8 cellular contexts compared by ENCODE assay signal in the genomic region with DNA sequence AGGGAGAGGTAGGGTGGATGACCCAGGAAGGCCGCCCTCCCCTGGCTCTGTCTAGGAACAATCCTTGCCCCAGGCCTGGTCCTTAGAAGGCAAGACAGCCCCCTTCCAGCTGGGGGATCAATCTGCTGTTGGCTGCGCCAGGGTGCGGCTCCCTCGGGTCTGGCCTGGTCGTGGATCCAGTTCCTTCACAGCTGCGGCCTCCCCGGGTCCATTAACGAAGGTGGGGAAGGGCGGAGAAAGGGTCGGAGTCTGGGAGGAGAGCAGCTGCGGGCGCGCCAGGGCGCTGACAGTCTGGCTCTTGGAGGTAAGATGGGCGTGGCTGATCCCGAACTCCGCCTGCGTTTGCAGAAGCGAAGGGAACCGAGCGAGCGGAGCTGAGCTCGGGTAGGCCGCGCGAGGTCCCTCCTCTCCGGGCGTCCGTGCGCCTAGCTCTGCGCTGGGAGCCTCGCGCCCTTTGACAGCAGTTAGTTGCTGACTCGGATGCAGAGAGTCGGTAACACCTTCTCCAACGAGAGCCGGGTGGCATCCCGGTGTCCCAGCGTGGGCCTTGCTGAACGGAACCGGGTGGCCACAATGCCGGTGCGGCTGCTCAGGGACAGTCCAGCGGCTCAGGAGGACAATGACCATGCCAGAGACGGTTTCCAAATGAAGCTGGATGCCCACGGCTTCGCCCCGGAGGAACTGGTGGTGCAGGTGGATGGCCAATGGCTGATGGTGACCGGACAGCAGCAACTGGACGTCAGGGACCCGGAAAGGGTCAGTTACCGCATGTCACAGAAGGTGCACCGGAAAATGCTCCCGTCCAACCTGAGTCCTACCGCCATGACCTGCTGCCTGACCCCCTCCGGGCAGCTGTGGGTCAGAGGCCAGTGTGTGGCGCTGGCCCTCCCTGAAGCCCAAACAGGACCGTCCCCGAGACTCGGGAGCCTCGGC. TPM values are rescaled to one million over a fixed set of nuclear protein-coding genes. Genes with fewer than 3 reads are reported as not detected.
DNase-seq lines count a peak whose midpoint lies in the region; ATAC-seq and TF ChIP-seq lines count a peak whose summit lies in the region.

A gene with protein sequence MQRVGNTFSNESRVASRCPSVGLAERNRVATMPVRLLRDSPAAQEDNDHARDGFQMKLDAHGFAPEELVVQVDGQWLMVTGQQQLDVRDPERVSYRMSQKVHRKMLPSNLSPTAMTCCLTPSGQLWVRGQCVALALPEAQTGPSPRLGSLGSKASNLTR (plus strand): TSS at position 434 of the 933 bp plus-strand sequence. CDS start 47 bp downstream, at position 481.

- H3K36me3 ChIP-seq in HCT116 (ENCODE audit: control insufficient read depth in 1 of 2, insufficient read depth in 2 of 2, low read length in 2 of 2) (peaks cover 10 to 23% of the 10 kb centered on the region in 2 experiments; a peak in 3 of 4 replicates), OCI-LY1 (ENCODE audit: insufficient read depth, low read length) (peaks cover 40% of the 10 kb centered on the region), trophoblast cell (ENCODE audit: control insufficient read depth in 1 of 2, insufficient read depth in 2 of 2, low read length in 2 of 2) (peaks cover 18 to 24% of the 10 kb centered on the region in 2 experiments), adrenal gland (replicated peaks in 1 of 2) (peaks cover 0 to 27% of the 10 kb centered on the region in 2 donors)

- peak within 1 kb of the TSS; percentile 37 for H4K12ac ChIP-seq in trophoblast cell (ENCODE audit: low read depth, low read length)

- no peak within 1 kb of the TSS for H2AK5ac ChIP-seq in trophoblast cell (ENCODE audit: low read length)

- H3K9ac ChIP-seq in HCT116 (ENCODE audit: low read length) (no peak within 1 kb of the TSS), OCI-LY1 (ENCODE audit: low read length) (no peak within 1 kb of the TSS; the same call in 1 of the 2 replicates), trophoblast cell (ENCODE audit: low read length) (no peak within 1 kb of the TSS)

- no peak within 1 kb of the TSS for H2AFZ ChIP-seq in HCT116 (ENCODE audit: low read depth, low read length, poor library complexity, severe bottlenecking)
- H2AFZ ChIP-seq in OCI-LY1 (ENCODE audit: low read length): no peak within 1 kb of the TSS
- H2AFZ ChIP-seq in trophoblast cell (ENCODE audit: insufficient read depth, low read length, poor library complexity): peak within 1 kb of the TSS; percentile 3

- no peak within 1 kb of the TSS for H2BK120ac ChIP-seq in trophoblast cell (ENCODE audit: insufficient read depth, low read length, poor library complexity)

- TF ChIP-seq POLR2A in HCT116 (IDR thresholded peaks at IDR 0.05; ENCODE audit: borderline replicate concordance, extremely low read depth, insufficient read depth, insufficient read length) (no peak), GM18505 (IDR thresholded peaks at IDR 0.05; ENCODE audit: borderline replicate concordance, extremely low read depth, insufficient read depth, insufficient read length) (no peak), adrenal gland (IDR thresholded peaks at IDR 0.05) (no peak)

- peak within 1 kb of the TSS; percentile 3 for H4K8ac ChIP-seq in trophoblast cell (ENCODE audit: low read depth, low read length)

- no peaks in the 10 kb centered on the region for H3K9me3 ChIP-seq in HCT116 (ENCODE audit: control insufficient read depth in 1 of 2, insufficient read depth in 1 of 2, low read depth in 1 of 2, low read length in 2 of 2)
- no peaks in the 10 kb centered on the region for H3K9me3 ChIP-seq in OCI-LY1 (ENCODE audit: low read length)
- no peaks in the 10 kb centered on the region for H3K9me3 ChIP-seq in trophoblast cell (ENCODE audit: insufficient read depth, low read depth, low read length)
- no peaks in the 10 kb centered on the region for H3K9me3 ChIP-seq in adrenal gland (replicated peaks in 1 of 3)

- H3K4ac ChIP-seq in trophoblast cell (ENCODE audit: low read depth, low read length): no peak within 1 kb of the TSS

- 0 out of 2 replicates have a peak, but pooled peaks cover 4% of the 10 kb centered on the region for H3F3A ChIP-seq in OCI-LY1 (ENCODE audit: insufficient read depth, low read length)

- POLR2A ChIA-PET in HCT116 (lab: Charles Lee): no interaction called here

- CTCF ChIA-PET in HCT116 (lab: Charles Lee): no interaction called here

- H3K79me2 ChIP-seq in HCT116 (ENCODE audit: insufficient read depth, low read length) (no peaks in the 10 kb centered on the region), OCI-LY1 (ENCODE audit: insufficient read depth, low read length) (no peaks in the 10 kb centered on the region), trophoblast cell (ENCODE audit: control insufficient read depth, insufficient read depth, low read length, poor library complexity) (no peaks in the 10 kb centered on the region)

- no peaks in the 10 kb centered on the region for H4K20me1 ChIP-seq in HCT116 (ENCODE audit: insufficient read depth)
- no peaks in the 10 kb centered on the region for H4K20me1 ChIP-seq in OCI-LY1 (ENCODE audit: insufficient read depth, low read length)

- ATAC-seq in HCT116: no peak
- no peak for ATAC-seq in GM18505 (IDR thresholded peaks at IDR 0.05; ENCODE audit: unreplicated experiment)

- H3K23ac ChIP-seq in trophoblast cell (ENCODE audit: low read length): no peak within 1 kb of the TSS

- H3K4me1 ChIP-seq in HCT116 (ENCODE audit: control insufficient read depth in 1 of 2, insufficient read depth in 2 of 2, low read length in 2 of 2) (peaks cover 5 to 24% of the 10 kb centered on the region in 2 experiments; a peak in 3 of 4 replicates), OCI-LY1 (ENCODE audit: insufficient read depth, low read length, severe bottlenecking) (peaks cover 26% of the 10 kb centered on the region), trophoblast cell (ENCODE audit: control insufficient read depth in 1 of 2, insufficient read depth in 2 of 2, low read length in 2 of 2) (peaks cover 0 to 16% of the 10 kb centered on the region in 2 experiments), adrenal gland (replicated peaks in 1 of 2) (peaks cover 8 to 15% of the 10 kb centered on the region in 2 donors)

- H3K14ac ChIP-seq in trophoblast cell (ENCODE audit: low read length): no peak within 1 kb of the TSS

- no peak within 1 kb of the TSS for H3K4me3 ChIP-seq in HCT116 (replicated peaks in 1 of 2; ENCODE audit: low read depth in 1 of 2, low read length in 2 of 2)
- peak within 1 kb of the TSS; percentile 83 for H3K4me3 ChIP-seq in OCI-LY1 (ENCODE audit: low read depth, low read length, poor library complexity, severe bottlenecking)
- no peak within 1 kb of the TSS for H3K4me3 ChIP-seq in trophoblast cell (ENCODE audit: low read depth, low read length)
- H3K4me3 ChIP-seq in adrenal gland: peak within 1 kb of the TSS in 1 of 4 donors; percentile 91

- H3K27me3 ChIP-seq in HCT116 (ENCODE audit: insufficient read depth, low read length): no peaks in the 10 kb centered on the region
- no peaks in the 10 kb centered on the region for H3K27me3 ChIP-seq in OCI-LY1 (ENCODE audit: insufficient read depth, low read length)
- no peaks in the 10 kb centered on the region for H3K27me3 ChIP-seq in trophoblast cell (ENCODE audit: insufficient read depth, low read length)
- H3K27me3 ChIP-seq in adrenal gland: no peaks in the 10 kb centered on the region

- no peaks in the 10 kb centered on the region for H3K9me2 ChIP-seq in HCT116 (ENCODE audit: insufficient read depth)
- no peaks in the 10 kb centered on the region for H3K9me2 ChIP-seq in OCI-LY1 (ENCODE audit: low read depth, low read length)

- no peak within 1 kb of the TSS for H3K18ac ChIP-seq in trophoblast cell (ENCODE audit: low read length)

- no CpG with 5 or more reads among the region's 61 CpGs for WGBS in trophoblast cell (ENCODE audit: extremely low coverage, insufficient coverage, insufficient read length)
- WGBS in adrenal gland, 4 donors: 79 to 88% (median 82%) methylated on average over 38 to 61 of the region's 61 CpGs

- H3K4me2 ChIP-seq in HCT116 (ENCODE audit: low read length) (no peak within 1 kb of the TSS), OCI-LY1 (ENCODE audit: low read length) (peak within 1 kb of the TSS; percentile 99; the same call in 1 of the 2 replicates), trophoblast cell (ENCODE audit: low read length) (peak within 1 kb of the TSS; percentile 31)

- no peak within 1 kb of the TSS for H2BK12ac ChIP-seq in trophoblast cell (ENCODE audit: low read length)

- TF ChIP-seq RAD21 in HCT116 (IDR thresholded peaks at IDR 0.05; ENCODE audit: low read depth): no peak

- no peak for TF ChIP-seq CTCF in HCT116 (IDR thresholded peaks at IDR 0.05 in 2 of 3, conservative IDR thresholded peaks at IDR 0.05 in 1 of 3; ENCODE audit: borderline replicate concordance in 1 of 3, insufficient read depth in 1 of 3, low read depth in 2 of 3, low read length in 2 of 3)
- TF ChIP-seq CTCF in OCI-LY1 (IDR thresholded peaks at IDR 0.05; ENCODE audit: low read length): no peak
- TF ChIP-seq CTCF in adrenal gland (IDR thresholded peaks at IDR 0.05): no peak

- H3K27ac ChIP-seq in HCT116 (ENCODE audit: low read depth, low read length): peak within 1 kb of the TSS; percentile 57; the same call in 1 of the 2 replicates
- H3K27ac ChIP-seq in OCI-LY1 (ENCODE audit: low read depth, low read length, poor library complexity, severe bottlenecking): no peak within 1 kb of the TSS
- no peak within 1 kb of the TSS for H3K27ac ChIP-seq in trophoblast cell (ENCODE audit: low read depth, low read length)
- peak within 1 kb of the TSS in 1 of 5 donors; percentile 1 for H3K27ac ChIP-seq in adrenal gland

- RAD21 ChIA-PET in HCT116 (lab: Charles Lee; ENCODE audit: low non-redundant PET in 1 of 2, low total read pairs in 2 of 2, uncharacterized antibody in 2 of 2, unreplicated experiment in 2 of 2): no interaction called here

- no peak for DNase-seq in HCT116 (ENCODE audit: low read depth, low spot score)
- peak in 41 of 42 donors; percentile 28 to 86 (median 61) for DNase-seq in head of caudate nucleus
- DNase-seq in trophoblast cell: peak; percentile 96
- DNase-seq in stimulated activated CD4-positive, alpha-beta T cell treated with anti-CD3 and anti-CD28 coated beads, Interleukin-12 subunit alpha, Interleukin-12 subunit beta, amount 100 ng/mL, for 4 hours: no peak
- DNase-seq in stimulated activated CD4-positive, alpha-beta T cell treated with anti-CD3 and anti-CD28 coated beads, Interleukin-2, amount 100 ng/mL, for 48 hours: no peak
- no peak for DNase-seq in adrenal gland

- no peak within 1 kb of the TSS for H2BK5ac ChIP-seq in trophoblast cell (ENCODE audit: low read depth, low read length, poor library complexity)

- H3K79me1 ChIP-seq in trophoblast cell (ENCODE audit: low read length): no peaks in the 10 kb centered on the region

- H4K91ac ChIP-seq in trophoblast cell (ENCODE audit: low read depth, low read length): no peak within 1 kb of the TSS

- intact Hi-C loops in HCT116 (cut with micrococcal nuclease) (no loop called here), head of caudate nucleus (cut with DNase I) (no loop called here), adrenal gland (cut with DNase I) (no loop called here)

- no TSS peak for BruUV-seq in HCT116 (replicated peaks; lab: Mats Ljungman, UMichigan)

TF ChIP-seq in HCT116, 20 proteins besides CTCF, POLR2A, EP300 and RAD21 (continues in another document):
- no peak for TF ChIP-seq ZNF274 (IDR thresholded peaks at IDR 0.05; ENCODE audit: low read depth, low read length)

RNA-seq across cellular contexts. Expression of the gene that starts here (rescaled TPM):
- total RNA-seq in HCT116 (2021; ENCODE audit: unreplicated experiment) (not detected), adrenal gland (under 1 TPM in 4 of 8 donors, not detected in 4; 0.14 to 0.27 (median 0.17) TPM)
- 0.10 TPM in 1 of 2 replicates, not detected in the other for polyA plus RNA-seq in HCT116 (2012)
- 0.01 and 0.03 TPM in 2 replicates for polyA plus RNA-seq in trophoblast cell (2013)
- under 1 TPM in 2 of 3 donors, not detected in 1; 0.20 to 0.72 TPM for polyA plus RNA-seq in adrenal gland

Comparison
In these comparisons a context has a peak if more than half of its experiments do, and no peak if none do; other contexts are left out.
1. DNase-seq: peak in head of caudate nucleus (41 of 42) and trophoblast cell (2 of 2); none in HCT116 (single experiment), stimulated activated CD4-positive, alpha-beta T cell treated with anti-CD3 and anti-CD28 coated beads, Interleukin-12 subunit alpha, Interleukin-12 subunit beta, amount 100 ng/mL, for 4 hours (single experiment), stimulated activated CD4-positive, alpha-beta T cell treated with anti-CD3 and anti-CD28 coated beads, Interleukin-2, amount 100 ng/mL, for 48 hours (0 of 2) and adrenal gland (0 of 7).